8 cellular contexts compared by ENCODE assay signal in the genomic region with DNA sequence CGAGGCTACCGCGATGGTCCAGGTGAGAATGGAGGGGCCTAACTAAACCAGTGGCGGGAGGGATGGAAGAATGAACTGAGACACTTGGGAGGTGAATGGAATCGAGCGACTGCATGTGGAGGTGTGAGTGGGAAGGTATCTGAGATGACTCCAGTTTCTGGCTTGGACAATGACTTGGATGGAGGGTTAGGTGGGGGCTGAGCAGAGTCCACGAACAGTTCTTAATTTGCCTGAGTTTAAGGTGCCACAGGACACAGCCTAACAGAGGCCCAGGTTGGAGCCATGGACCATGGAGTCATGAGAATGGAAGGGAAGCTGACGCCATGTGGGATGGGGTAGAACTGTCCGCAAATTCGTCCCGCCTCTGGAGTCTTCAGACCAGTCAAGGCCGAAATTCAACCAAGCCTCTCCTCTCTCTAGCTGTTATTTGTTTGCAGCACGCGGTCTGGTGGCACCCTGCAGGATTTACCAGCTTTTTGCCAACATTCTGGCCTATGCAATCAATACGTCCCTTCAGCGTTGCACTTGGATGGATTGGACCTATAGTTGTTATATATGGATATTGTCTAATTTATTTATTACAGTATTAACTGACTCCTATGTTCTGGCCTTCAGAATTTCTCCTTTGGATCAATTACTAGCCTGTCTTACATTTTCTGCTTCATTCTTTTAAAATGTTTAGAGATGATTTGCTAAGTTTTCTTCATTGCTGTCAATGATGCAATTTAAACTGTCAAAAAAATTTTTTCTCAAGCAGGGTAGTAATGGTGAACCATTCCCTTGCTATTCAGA. TPM values are rescaled to one million over a fixed set of nuclear protein-coding genes. Genes with fewer than 3 reads are reported as not detected.
DNase-seq lines count a peak whose midpoint lies in the region; ATAC-seq and TF ChIP-seq lines count a peak whose summit lies in the region.

No MANE protein-coding gene starts in this region.

- intact Hi-C loops in activated CD4-positive, alpha-beta memory T cell treated with anti-CD3 and anti-CD28 coated beads for 36 hours (cut with micrococcal nuclease), result loop anchor here (2.0 kb wide), 1 partner anchor 30 kb away; the partner anchor contains the start of gene MOB1A
- intact Hi-C loops in tibial artery (cut with DNase I; ENCODE audit: low total_unique reads), result loop anchor here (5.0 to 10.0 kb wide), 2 partner anchors 116 to 316 kb away; no protein-coding TSS in a partner anchor

- H3K36me3 ChIP-seq in tibial artery, result peaks cover 0 to 33% (median 10%) of the 10 kb centered on the region in 3 donors

- peak overlapping the region; percentile 64 for H3K27ac ChIP-seq in layer of hippocampus (ENCODE audit: low read depth, low read length)
- H3K27ac ChIP-seq in tibial artery, result peak overlapping the region; percentile 72 to 75

- no peaks in the 10 kb centered on the region for H3K27me3 ChIP-seq in layer of hippocampus (ENCODE audit: control insufficient read depth, insufficient read depth, low read length)
- H3K27me3 ChIP-seq in tibial artery, result no peaks in the 10 kb centered on the region

- no peaks in the 10 kb centered on the region for H3K9me3 ChIP-seq in tibial artery

- ATAC-seq in GM18858 (IDR thresholded peaks at IDR 0.05; ENCODE audit: unreplicated experiment) (no peak), HG02642 (IDR thresholded peaks at IDR 0.05; ENCODE audit: poor library complexity, unreplicated experiment) (no peak)

- CTCF ChIA-PET in activated CD4-positive, alpha-beta memory T cell treated with anti-CD3 and anti-CD28 coated beads for 36 hours (lab: Charles Lee), result interaction anchor here (1.6 to 8.9 kb wide), 7 partner anchors 16 to 326 kb away, joined by 4 to 100 read pairs (median 22); partner anchors contain the start of genes MOB1A, MTHFD2 and STAMBP
- CTCF ChIA-PET in activated CD4-positive, alpha-beta memory T cell treated with anti-CD3 and anti-CD28 coated beads, Interleukin-2, amount 10 ng/mL, durations not matched to agents 7 days and 5 days (lab: Charles Lee), result interaction anchor here (0.6 to 6.7 kb wide), 11 partner anchors 18 to 328 kb away, joined by 3 to 127 read pairs (median 5); partner anchors contain the start of genes MOB1A, MTHFD2 and STAMBP

- H3K4me3 Mint-ChIP-seq in activated CD4-positive, alpha-beta memory T cell treated with anti-CD3 and anti-CD28 coated beads for 36 hours, result peak overlapping the region; percentile 2
- no peak overlapping the region for H3K4me3 Mint-ChIP-seq in activated CD4-positive, alpha-beta memory T cell treated with anti-CD3 and anti-CD28 coated beads, Interleukin-2, amount 10 ng/mL, durations not matched to agents 7 days and 5 days

- peaks cover 0 to 26% (median 19%) of the 10 kb centered on the region in 4 donors for H3K4me1 ChIP-seq in tibial artery

- peaks cover 3% of the 10 kb centered on the region for H3K36me3 Mint-ChIP-seq in activated CD4-positive, alpha-beta memory T cell treated with anti-CD3 and anti-CD28 coated beads for 36 hours
- peaks cover 23% of the 10 kb centered on the region for H3K36me3 Mint-ChIP-seq in activated CD4-positive, alpha-beta memory T cell treated with anti-CD3 and anti-CD28 coated beads, Interleukin-2, amount 10 ng/mL, durations not matched to agents 7 days and 5 days (ENCODE audit: low read depth)

- POLR2A ChIA-PET in activated CD4-positive, alpha-beta memory T cell treated with anti-CD3 and anti-CD28 coated beads for 36 hours (lab: Charles Lee), result interaction anchor here (0.6 to 2.9 kb wide), 8 partner anchors 11 to 317 kb away, joined by 3 to 22 read pairs (median 4); partner anchors contain the start of genes MOB1A and MTHFD2
- POLR2A ChIA-PET in activated CD4-positive, alpha-beta memory T cell treated with anti-CD3 and anti-CD28 coated beads, Interleukin-2, amount 10 ng/mL, durations not matched to agents 7 days and 5 days (lab: Charles Lee), result interaction anchor here (0.5 to 7.4 kb wide), 10 partner anchors 19 to 322 kb away, joined by 3 to 47 read pairs (median 10); partner anchors contain the start of genes MOB1A, MTHFD2 and STAMBP

- DNase-seq in activated CD4-positive, alpha-beta memory T cell treated with anti-CD3 and anti-CD28 coated beads for 36 hours, result no peak
- DNase-seq in activated CD4-positive, alpha-beta memory T cell treated with anti-CD3 and anti-CD28 coated beads, Interleukin-2, amount 10 ng/mL, durations not matched to agents 7 days and 5 days, result no peak
- DNase-seq in tibial artery (no peak), HCEC 1CT (no peak)

- no peak overlapping the region for H3K27ac Mint-ChIP-seq in activated CD4-positive, alpha-beta memory T cell treated with anti-CD3 and anti-CD28 coated beads for 36 hours
- no peak overlapping the region for H3K27ac Mint-ChIP-seq in activated CD4-positive, alpha-beta memory T cell treated with anti-CD3 and anti-CD28 coated beads, Interleukin-2, amount 10 ng/mL, durations not matched to agents 7 days and 5 days

- H3K4me3 ChIP-seq in WI38 (ENCODE audit: low read depth, low read length) (peak overlapping the region; percentile 79), tibial artery (peak overlapping the region; percentile 77 to 88)

- TF ChIP-seq CTCF in WI38 (IDR thresholded peaks at IDR 0.05; ENCODE audit: low read depth, low read length) (no peak), tibial artery (IDR thresholded peaks at IDR 0.05) (no peak)

- no peaks in the 10 kb centered on the region for H3K9me3 Mint-ChIP-seq in activated CD4-positive, alpha-beta memory T cell treated with anti-CD3 and anti-CD28 coated beads for 36 hours
- H3K9me3 Mint-ChIP-seq in activated CD4-positive, alpha-beta memory T cell treated with anti-CD3 and anti-CD28 coated beads, Interleukin-2, amount 10 ng/mL, durations not matched to agents 7 days and 5 days, result no peaks in the 10 kb centered on the region

- H3K27me3 Mint-ChIP-seq in activated CD4-positive, alpha-beta memory T cell treated with anti-CD3 and anti-CD28 coated beads for 36 hours, result no peaks in the 10 kb centered on the region
- H3K27me3 Mint-ChIP-seq in activated CD4-positive, alpha-beta memory T cell treated with anti-CD3 and anti-CD28 coated beads, Interleukin-2, amount 10 ng/mL, durations not matched to agents 7 days and 5 days, result no peaks in the 10 kb centered on the region

- H3K4me1 Mint-ChIP-seq in activated CD4-positive, alpha-beta memory T cell treated with anti-CD3 and anti-CD28 coated beads for 36 hours (ENCODE audit: low read depth), result peaks cover 6% of the 10 kb centered on the region
- H3K4me1 Mint-ChIP-seq in activated CD4-positive, alpha-beta memory T cell treated with anti-CD3 and anti-CD28 coated beads, Interleukin-2, amount 10 ng/mL, durations not matched to agents 7 days and 5 days, result peaks cover 16% of the 10 kb centered on the region

RNA-seq across cellular contexts. Expression of gene BOLA3, which starts 0.9 kb away (rescaled TPM):
- total RNA-seq in activated CD4-positive, alpha-beta memory T cell treated with anti-CD3 and anti-CD28 coated beads for 36 hours, result 10 to 100 TPM; 97.2 to 99.8 TPM
- total RNA-seq in activated CD4-positive, alpha-beta memory T cell treated with anti-CD3 and anti-CD28 coated beads, Interleukin-2, amount 10 ng/mL, durations not matched to agents 7 days and 5 days, result 10 to 100 TPM; 46.5 to 55.4 TPM

RNA-seq across cellular contexts. Expression of gene MOB1A, which starts 30.0 kb away (rescaled TPM):
- total RNA-seq in activated CD4-positive, alpha-beta memory T cell treated with anti-CD3 and anti-CD28 coated beads for 36 hours, result 100 to 1,000 TPM; 159 to 170 TPM
- total RNA-seq in activated CD4-positive, alpha-beta memory T cell treated with anti-CD3 and anti-CD28 coated beads, Interleukin-2, amount 10 ng/mL, durations not matched to agents 7 days and 5 days, result 100 to 1,000 TPM; 188 to 193 TPM

RNA-seq across cellular contexts. Expression of gene MTHFD2, which starts 49.8 kb away (rescaled TPM):
- 100 to 1,000 TPM; 518 to 525 TPM for total RNA-seq in activated CD4-positive, alpha-beta memory T cell treated with anti-CD3 and anti-CD28 coated beads for 36 hours
- total RNA-seq in activated CD4-positive, alpha-beta memory T cell treated with anti-CD3 and anti-CD28 coated beads, Interleukin-2, amount 10 ng/mL, durations not matched to agents 7 days and 5 days, result 100 to 1,000 TPM; 264 to 277 TPM
